ENCODE assay signal across 10 cellular contexts in the genomic region with DNA sequence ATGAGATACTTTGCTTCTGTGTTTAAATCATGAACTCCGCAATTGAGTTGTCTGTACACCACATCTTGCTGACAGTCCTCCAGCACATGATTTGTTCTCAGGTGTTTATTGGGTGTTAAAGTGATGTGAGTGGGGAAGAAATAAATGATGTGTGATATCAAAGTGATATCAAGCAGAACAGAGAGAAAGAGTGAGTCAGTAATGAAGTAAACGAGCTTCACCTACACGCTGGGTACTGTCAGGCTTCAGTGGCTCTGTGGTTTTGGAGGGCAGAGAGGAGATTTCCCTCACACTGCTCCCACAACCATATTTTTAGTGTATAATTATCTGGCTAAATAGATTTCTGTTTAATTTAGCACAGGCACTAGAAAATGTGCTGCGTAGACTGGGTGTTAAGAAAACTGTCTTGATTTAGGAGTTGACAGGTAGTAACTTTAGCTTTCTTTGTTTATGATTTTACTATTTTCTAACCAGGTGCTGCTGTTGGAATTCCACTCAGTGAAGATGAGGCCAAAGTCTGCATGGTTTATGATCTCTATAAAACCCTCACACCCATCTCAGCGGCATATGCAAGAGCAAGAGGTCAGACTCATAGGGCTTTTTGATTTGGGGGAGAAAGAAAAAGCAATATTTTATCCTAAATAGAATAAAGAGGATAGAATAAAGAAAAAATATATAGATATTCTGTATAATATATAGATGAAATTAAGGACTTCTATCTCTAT. TPM values are rescaled to one million over a fixed set of nuclear protein-coding genes. Genes with fewer than 3 reads are reported as not detected.
DNase-seq lines count a peak whose midpoint lies in the region; ATAC-seq, FAIRE-seq and TF ChIP-seq lines count a peak whose summit lies in the region.
"Had no signal": no experiment of that assay in that cellular context is flagged by ENCODE, and none has a peak within 500 bp of the region (broad histone marks: within the 10 kb centered on the region; RNA-seq: fewer than 3 reads in every experiment).

No MANE protein-coding gene starts in this region.

- no peaks in the 10 kb centered on the region for H3K27me3 Mint-ChIP-seq in naive thymus-derived CD4-positive, alpha-beta T cell
- H3K27me3 Mint-ChIP-seq in CD4-positive, alpha-beta memory T cell, result no peaks in the 10 kb centered on the region
- no peaks in the 10 kb centered on the region for H3K27me3 Mint-ChIP-seq in T-cell
- H3K27me3 Mint-ChIP-seq: natural killer cell treated with Interleukin-12 subunit alpha and Interleukin-12 subunit beta and Interleukin-15 and Interleukin-18, amount 100 ng/mL, for 72 hours had no signal

- no peak for TF ChIP-seq POLR2A in uterus (IDR thresholded peaks at IDR 0.05)

- TF ChIP-seq CTCF in uterus (IDR thresholded peaks at IDR 0.05), result no peak

- CTCF ChIA-PET in naive thymus-derived CD4-positive, alpha-beta T cell (lab: Charles Lee), result no interaction called here
- CTCF ChIA-PET in CD4-positive, alpha-beta memory T cell (lab: Charles Lee; ENCODE audit: partially characterized antibody), result no interaction called here
- CTCF ChIA-PET in T-cell (lab: Charles Lee), result interaction anchor here in 1 of 2 donors (0.5 kb wide), 1 partner anchor 495 kb away, joined by 3 read pairs; no protein-coding TSS in a partner anchor

- H3K27ac ChIP-seq in naive thymus-derived CD4-positive, alpha-beta T cell (ENCODE audit: low read depth, low read length), result no peak overlapping the region
- H3K27ac ChIP-seq in CD4-positive, alpha-beta memory T cell (ENCODE audit: low read depth, low read length), result no peak overlapping the region
- no peak overlapping the region for H3K27ac ChIP-seq in uterus

- ATAC-seq in GM18870 (IDR thresholded peaks at IDR 0.05; ENCODE audit: unreplicated experiment) (peak; percentile 85), HG03039 (IDR thresholded peaks at IDR 0.05; ENCODE audit: unreplicated experiment) (peak; percentile 50), T-cell (replicated peaks in 1 of 4) (no peak)
- ATAC-seq in naive thymus-derived CD4-positive, alpha-beta T cell, result no peak
- ATAC-seq: natural killer cell treated with Interleukin-12 subunit alpha and Interleukin-12 subunit beta and Interleukin-15 and Interleukin-18, amount 100 ng/mL, for 72 hours had no signal

- DNase-seq in ACHN, result peak; percentile 91
- peak; percentile 87 for DNase-seq in RCC 7860 (ENCODE audit: low spot score)
- no peak for DNase-seq in naive thymus-derived CD4-positive, alpha-beta T cell
- DNase-seq in CD4-positive, alpha-beta memory T cell, result no peak
- no peak for DNase-seq in uterus
- no peak for DNase-seq in T-cell
- DNase-seq: NCI-H1930 had no signal

- H3K27ac Mint-ChIP-seq in naive thymus-derived CD4-positive, alpha-beta T cell, result peak overlapping the region in 1 of 9 donors; percentile 7
- peak overlapping the region in 1 of 7 donors; percentile 37 for H3K27ac Mint-ChIP-seq in CD4-positive, alpha-beta memory T cell
- H3K27ac Mint-ChIP-seq in T-cell, result no peak overlapping the region
- H3K27ac Mint-ChIP-seq: natural killer cell treated with Interleukin-12 subunit alpha and Interleukin-12 subunit beta and Interleukin-15 and Interleukin-18, amount 100 ng/mL, for 72 hours had no signal

- peaks cover 22 to 61% (median 50%) of the 10 kb centered on the region in 5 donors for H3K36me3 Mint-ChIP-seq in naive thymus-derived CD4-positive, alpha-beta T cell
- peaks cover 60 to 72% of the 10 kb centered on the region in 2 donors for H3K36me3 Mint-ChIP-seq in CD4-positive, alpha-beta memory T cell
- H3K36me3 Mint-ChIP-seq in T-cell, result peaks cover 61% of the 10 kb centered on the region

- no peaks in the 10 kb centered on the region for H3K27me3 ChIP-seq in naive thymus-derived CD4-positive, alpha-beta T cell (ENCODE audit: control insufficient read depth in 2 of 2, insufficient read depth in 2 of 2, low read length in 2 of 2)
- H3K27me3 ChIP-seq in CD4-positive, alpha-beta memory T cell (ENCODE audit: insufficient read depth, low read length), result no peaks in the 10 kb centered on the region
- H3K27me3 ChIP-seq in uterus, result no peaks in the 10 kb centered on the region

- in situ Hi-C loops in ACHN (cut with HindIII; ENCODE audit: low pct_ligation_motif_present, low pct_unique_long_range_greater_than_20kb, low sequenced_read_pairs), result no loop called here

- H3K4me1 ChIP-seq in naive thymus-derived CD4-positive, alpha-beta T cell (ENCODE audit: control insufficient read depth in 2 of 2, insufficient read depth in 2 of 2, low read length in 2 of 2), result no peaks in the 10 kb centered on the region
- no peaks in the 10 kb centered on the region for H3K4me1 ChIP-seq in CD4-positive, alpha-beta memory T cell (ENCODE audit: insufficient read depth, low read length)
- no peaks in the 10 kb centered on the region for H3K4me1 ChIP-seq in uterus

- POLR2A ChIA-PET in naive thymus-derived CD4-positive, alpha-beta T cell (lab: Charles Lee), result no interaction called here
- POLR2A ChIA-PET in CD4-positive, alpha-beta memory T cell (lab: Charles Lee; ENCODE audit: partially characterized antibody), result no interaction called here
- POLR2A ChIA-PET in T-cell (lab: Charles Lee), result interaction anchor here in 1 of 2 donors (0.6 kb wide), 1 partner anchor 24 kb away, joined by 3 read pairs; no protein-coding TSS in a partner anchor

- H3K36me3 ChIP-seq in naive thymus-derived CD4-positive, alpha-beta T cell (ENCODE audit: control insufficient read depth in 2 of 3, insufficient read depth in 3 of 3, low read length in 3 of 3), result peaks cover 4 to 79% (median 15%) of the 10 kb centered on the region in 3 experiments
- H3K36me3 ChIP-seq in CD4-positive, alpha-beta memory T cell (ENCODE audit: insufficient read depth, low read length), result peaks cover 40% of the 10 kb centered on the region
- no peaks in the 10 kb centered on the region for H3K36me3 ChIP-seq in uterus

- intact Hi-C loops in naive thymus-derived CD4-positive, alpha-beta T cell (cut with micrococcal nuclease), result no loop called here
- intact Hi-C loops in CD4-positive, alpha-beta memory T cell (cut with micrococcal nuclease), result no loop called here
- intact Hi-C loops in uterus (cut with DNase I; ENCODE audit: low total_unique reads), result no loop called here

- H3K9me3 ChIP-seq in naive thymus-derived CD4-positive, alpha-beta T cell (ENCODE audit: control insufficient read depth in 2 of 3, low read length in 3 of 3), result no peaks in the 10 kb centered on the region
- H3K9me3 ChIP-seq in CD4-positive, alpha-beta memory T cell (ENCODE audit: control insufficient read depth in 1 of 2, low read length in 2 of 2), result no peaks in the 10 kb centered on the region
- no peaks in the 10 kb centered on the region for H3K9me3 ChIP-seq in uterus

- H3K4me3 Mint-ChIP-seq in naive thymus-derived CD4-positive, alpha-beta T cell, result no peak overlapping the region
- no peak overlapping the region for H3K4me3 Mint-ChIP-seq in CD4-positive, alpha-beta memory T cell
- no peak overlapping the region for H3K4me3 Mint-ChIP-seq in T-cell
- H3K4me3 Mint-ChIP-seq: natural killer cell treated with Interleukin-12 subunit alpha and Interleukin-12 subunit beta and Interleukin-15 and Interleukin-18, amount 100 ng/mL, for 72 hours had no signal

- FAIRE-seq in RCC 7860 (lab: Jason Lieb, UNC), result peak; percentile 99

- H3K4me1 Mint-ChIP-seq in naive thymus-derived CD4-positive, alpha-beta T cell, result peaks cover 7 to 19% (median 17%) of the 10 kb centered on the region in 7 donors
- peaks cover 6 to 17% (median 11%) of the 10 kb centered on the region in 4 donors for H3K4me1 Mint-ChIP-seq in CD4-positive, alpha-beta memory T cell
- H3K4me1 Mint-ChIP-seq in T-cell, result peaks cover 14 to 18% (median 16%) of the 10 kb centered on the region in 3 donors

- no peak overlapping the region for H3K4me3 ChIP-seq in naive thymus-derived CD4-positive, alpha-beta T cell (ENCODE audit: low read length)
- no peak overlapping the region for H3K4me3 ChIP-seq in CD4-positive, alpha-beta memory T cell (ENCODE audit: low read length in 2 of 2)
- H3K4me3 ChIP-seq in uterus, result no peak overlapping the region

- H3K9me3 Mint-ChIP-seq in naive thymus-derived CD4-positive, alpha-beta T cell, result no peaks in the 10 kb centered on the region
- peaks cover 0 to 2% (median 0%) of the 10 kb centered on the region in 8 donors for H3K9me3 Mint-ChIP-seq in CD4-positive, alpha-beta memory T cell
- no peaks in the 10 kb centered on the region for H3K9me3 Mint-ChIP-seq in T-cell
- H3K9me3 Mint-ChIP-seq: natural killer cell treated with Interleukin-12 subunit alpha and Interleukin-12 subunit beta and Interleukin-15 and Interleukin-18, amount 100 ng/mL, for 72 hours had no signal

RNA-seq across cellular contexts. Expression of gene ATIC, which starts 21.2 kb away (rescaled TPM):
- total RNA-seq in naive thymus-derived CD4-positive, alpha-beta T cell, result 100 to 1,000 TPM in 1 of 5 experiments, 10 to 100 TPM in 4; 62.1 to 170 (median 83.2) TPM
- polyA plus RNA-seq in naive thymus-derived CD4-positive, alpha-beta T cell, result 100 to 1,000 TPM; 170 to 205 TPM
- total RNA-seq in CD4-positive, alpha-beta memory T cell, result 10 to 100 TPM; 85.1 to 87.1 TPM
- polyA plus RNA-seq in CD4-positive, alpha-beta memory T cell, result 100 to 1,000 TPM; 162 to 187 TPM
- 10 to 100 TPM; 20.5 to 57.6 (median 29.8) TPM for total RNA-seq in uterus
- 10 to 100 TPM; 61.9 to 97.4 (median 78.8) TPM for total RNA-seq in T-cell

Comparison
In these comparisons a context has a peak if more than half of its experiments do, and no peak if none do; other contexts are left out.
1. DNase-seq: peak in ACHN (single experiment) and RCC 7860 (single experiment); none in naive thymus-derived CD4-positive, alpha-beta T cell (0 of 9), CD4-positive, alpha-beta memory T cell (0 of 5), uterus (0 of 2) and T-cell (0 of 34).
2. ATAC-seq: peak in GM18870 (single experiment) and HG03039 (single experiment); none in naive thymus-derived CD4-positive, alpha-beta T cell (single experiment) and T-cell (0 of 4).